Comparison of ENCODE assay signal across 13 cellular contexts in genomic region chr15:78209646-78210348, GRCh38. TPM values are rescaled to one million over a fixed set of nuclear protein-coding genes. Genes with fewer than 3 reads are reported as not detected.
DNase-seq lines count a peak whose midpoint lies in the region; ATAC-seq and TF ChIP-seq lines count a peak whose summit lies in the region.
"Had no signal": no experiment of that assay in that cellular context is flagged by ENCODE, and none has a peak within 500 bp of the region (broad histone marks: within the 10 kb centered on the region; RNA-seq: fewer than 3 reads in every experiment).

No MANE protein-coding gene starts in this region.

- H3K9me3 ChIP-seq in cardiac muscle cell (ENCODE audit: low read depth) = no peaks in the 10 kb centered on the region

- no peak for DNase-seq in cardiac muscle cell (ENCODE audit: low read depth in 1 of 2, low spot score in 1 of 2)
- DNase-seq in cardiac septum (ENCODE audit: low spot score) = no peak
- peak; percentile 46 for DNase-seq in coronary artery (ENCODE audit: low spot score)
- DNase-seq in mesothelial cell of epicardium (ENCODE audit: low spot score in 2 of 2, unreplicated experiment in 2 of 2) = peak in 1 of 2 experiments; percentile 36
- peak; percentile 67 for DNase-seq in ureter (ENCODE audit: low spot score)
- no peak for DNase-seq in HEK293T (ENCODE audit: extremely low spot score)
- no peak for DNase-seq in epidermal melanocyte (ENCODE audit: insufficient read length, low spot score)
- DNase-seq: activated B cell treated with CpG ODN at 0.5 μM for 24 hours; activated naive CD4-positive, alpha-beta T cell treated with anti-CD3 and anti-CD28 coated beads for 36 hours; NCI-H2107; stimulated activated CD4-positive, alpha-beta T cell treated with anti-CD3 and anti-CD28 coated beads, Interleukin-15, amount 100 ng/mL, for 24 hours had no signal

- no peaks in the 10 kb centered on the region for H3K36me3 Mint-ChIP-seq in mesothelial cell of epicardium

- no peak for ATAC-seq in GM21367 (IDR thresholded peaks at IDR 0.05; ENCODE audit: unreplicated experiment)

- no peak overlapping the region for H3K4me3 Mint-ChIP-seq in mesothelial cell of epicardium
- H3K4me3 Mint-ChIP-seq: activated B cell treated with CpG ODN at 0.5 μM for 24 hours; activated naive CD4-positive, alpha-beta T cell treated with anti-CD3 and anti-CD28 coated beads for 36 hours had no signal

- CTCF ChIA-PET in HEK293T (lab: Yijun Ruan, JAX) = interaction anchor here (1.2 kb wide), 1 partner anchor 32 kb away, joined by 3 read pairs; no protein-coding TSS in a partner anchor

- H3K27me3 Mint-ChIP-seq in mesothelial cell of epicardium (ENCODE audit: low read depth) = peaks cover 4% of the 10 kb centered on the region

- H3K36me3 ChIP-seq in cardiac muscle cell = no peaks in the 10 kb centered on the region

- TF ChIP-seq CTCF in cardiac muscle cell (IDR thresholded peaks at IDR 0.05; ENCODE audit: low read depth, low read length) (no peak), coronary artery (IDR thresholded peaks at IDR 0.05) (no peak), mesothelial cell of epicardium (IDR thresholded peaks at IDR 0.05; ENCODE audit: unreplicated experiment) (no peak)

- H3K27ac ChIP-seq in cardiac muscle cell (peak overlapping the region; percentile 3), coronary artery (no peak overlapping the region)

- POLR2A ChIA-PET in HEK293T (lab: Yijun Ruan, JAX) = no interaction called here

- intact Hi-C loops in cardiac septum (cut with DNase I) = no loop called here

- no peaks in the 10 kb centered on the region for H3K9me3 Mint-ChIP-seq in mesothelial cell of epicardium
- H3K9me3 Mint-ChIP-seq: activated B cell treated with CpG ODN at 0.5 μM for 24 hours; activated naive CD4-positive, alpha-beta T cell treated with anti-CD3 and anti-CD28 coated beads for 36 hours had no signal

- no peak overlapping the region for H3K4me3 ChIP-seq in cardiac muscle cell
- H3K4me3 ChIP-seq in coronary artery = no peak overlapping the region

- H3K27me3 ChIP-seq in cardiac muscle cell = no peaks in the 10 kb centered on the region

- peak overlapping the region; percentile 71 for H3K27ac Mint-ChIP-seq in mesothelial cell of epicardium
- H3K27ac Mint-ChIP-seq: activated B cell treated with CpG ODN at 0.5 μM for 24 hours; activated naive CD4-positive, alpha-beta T cell treated with anti-CD3 and anti-CD28 coated beads for 36 hours had no signal

- peaks cover 6% of the 10 kb centered on the region for H3K4me1 ChIP-seq in cardiac muscle cell (ENCODE audit: low read depth)

- H3K4me1 Mint-ChIP-seq in mesothelial cell of epicardium = peaks cover 33% of the 10 kb centered on the region
- H3K4me1 Mint-ChIP-seq: activated B cell treated with CpG ODN at 0.5 μM for 24 hours had no signal

TF ChIP-seq in HEK293T, 16 proteins besides CTCF, POLR2A, EP300 and RAD21:
- TF ChIP-seq HDGF (IDR thresholded peaks at IDR 0.05; ENCODE audit: borderline replicate concordance) = no peak

RNA-seq across cellular contexts. Expression of gene ACSBG1, which starts 24.6 kb away (rescaled TPM):
- total RNA-seq in cardiac muscle cell (0.24 and 1.6 TPM in 2 replicates), cardiac septum (not detected), mesothelial cell of epicardium (0.57 to 1.2 TPM (median 0.73 TPM) in 3 replicates), ureter (1.6 TPM)
- 0.12 and 0.13 TPM in 2 replicates for polyA plus RNA-seq in cardiac muscle cell
- total RNA-seq: activated naive CD4-positive, alpha-beta T cell treated with anti-CD3 and anti-CD28 coated beads for 36 hours; dermis microvascular lymphatic vessel endothelial cell had no signal

RNA-seq across cellular contexts. Expression of gene DNAJA4, which starts 54.6 kb away (rescaled TPM):
- total RNA-seq in cardiac muscle cell = 1.4 and 3.2 TPM in 2 replicates
- 3.4 and 4.9 TPM in 2 replicates for polyA plus RNA-seq in cardiac muscle cell
- total RNA-seq in cardiac septum = 150 TPM
- total RNA-seq in mesothelial cell of epicardium = 0.13 to 0.18 TPM in 2 of 3 replicates, not detected in the other
- 78.0 TPM for total RNA-seq in ureter

Comparison
In these comparisons a context has a peak if more than half of its experiments do, and no peak if none do; other contexts are left out.
1. RNA of gene DNAJA4, which starts 54.6 kb away (total RNA-seq): 150 TPM in cardiac septum (single experiment) and 78.0 TPM in ureter (single experiment); 1.4 to 3.2 TPM in cardiac muscle cell and 0.13 to 0.18 TPM in mesothelial cell of epicardium; every median in the first group is over 10 times any median in the second.
2. DNase-seq: peak in coronary artery (single experiment) and ureter (single experiment); none in cardiac muscle cell (0 of 2), cardiac septum (single experiment), HEK293T (single experiment) and epidermal melanocyte (single experiment).